ENCODE assay signal across 1 cellular context in genomic region chr17:42429726-42430464, GRCh38.
A peak's percentile ranks its signal among the peaks of the same experiment; 100 is the strongest.
TF ChIP-seq lines count a peak whose summit lies in the region.

No MANE protein-coding gene starts in this region.

TF ChIP-seq in K562, 482 proteins besides CTCF, POLR2A, EP300 and RAD21:
- TF ChIP-seq BCL6 (CRISPR knock-in tag; IDR thresholded peaks at IDR 0.05), result no peak
- TF ChIP-seq NFRKB (IDR thresholded peaks at IDR 0.05; ENCODE audit: low read depth), result no peak
- TF ChIP-seq FOXA3 (CRISPR knock-in tag; conservative IDR thresholded peaks at IDR 0.05 in 1 of 2, IDR thresholded peaks at IDR 0.05 in 1 of 2), result no peak
- no peak for TF ChIP-seq GTF2A2 (tag; IDR thresholded peaks at IDR 0.05)
- no peak for TF ChIP-seq RBBP5 (IDR thresholded peaks at IDR 0.05; ENCODE audit: borderline replicate concordance, insufficient read depth, low read length, poor library complexity, severe bottlenecking)
- no peak for TF ChIP-seq ZFP30 (CRISPR knock-in tag; IDR thresholded peaks at IDR 0.05; ENCODE audit: borderline replicate concordance)
- TF ChIP-seq CBFA2T3 (IDR thresholded peaks at IDR 0.05), result peak; percentile 28
- no peak for TF ChIP-seq FOXJ2 (tag; IDR thresholded peaks at IDR 0.05)
- TF ChIP-seq, protein P1, sequence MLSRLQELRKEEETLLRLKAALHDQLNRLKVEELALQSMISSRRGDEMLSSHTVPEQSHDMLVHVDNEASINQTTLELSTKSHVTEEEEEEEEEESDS (CRISPR knock-in tag; IDR thresholded peaks at IDR 0.05), result no peak
- TF ChIP-seq SNRNP70 (optimal IDR thresholded peaks at IDR 0.05; ENCODE audit: low read depth, low read length), result no peak
- TF ChIP-seq ASH1L (IDR thresholded peaks at IDR 0.05; ENCODE audit: borderline replicate concordance, low read depth, partially characterized antibody), result no peak
- TF ChIP-seq, protein P2, sequence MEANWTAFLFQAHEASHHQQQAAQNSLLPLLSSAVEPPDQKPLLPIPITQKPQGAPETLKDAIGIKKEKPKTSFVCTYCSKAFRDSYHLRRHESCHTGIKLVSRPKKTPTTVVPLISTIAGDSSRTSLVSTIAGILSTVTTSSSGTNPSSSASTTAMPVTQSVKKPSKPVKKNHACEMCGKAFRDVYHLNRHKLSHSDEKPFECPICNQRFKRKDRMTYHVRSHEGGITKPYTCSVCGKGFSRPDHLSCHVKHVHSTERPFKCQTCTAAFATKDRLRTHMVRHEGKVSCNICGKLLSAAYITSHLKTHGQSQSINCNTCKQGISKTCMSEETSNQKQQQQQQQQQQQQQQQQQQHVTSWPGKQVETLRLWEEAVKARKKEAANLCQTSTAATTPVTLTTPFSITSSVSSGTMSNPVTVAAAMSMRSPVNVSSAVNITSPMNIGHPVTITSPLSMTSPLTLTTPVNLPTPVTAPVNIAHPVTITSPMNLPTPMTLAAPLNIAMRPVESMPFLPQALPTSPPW (CRISPR knock-in tag; IDR thresholded peaks at IDR 0.05), result peak; percentile 32; the same call in 1 of the 2 replicates
- TF ChIP-seq TOE1 (IDR thresholded peaks at IDR 0.05; ENCODE audit: borderline replicate concordance), result no peak
- no peak for TF ChIP-seq TOE1 (CRISPR knock-in tag; IDR thresholded peaks at IDR 0.05; ENCODE audit: borderline replicate concordance, low read depth)
- TF ChIP-seq RHOXF2B (CRISPR knock-in tag; conservative IDR thresholded peaks at IDR 0.05), result no peak
